23 cellular contexts compared by ENCODE assay signal in the genomic region with DNA sequence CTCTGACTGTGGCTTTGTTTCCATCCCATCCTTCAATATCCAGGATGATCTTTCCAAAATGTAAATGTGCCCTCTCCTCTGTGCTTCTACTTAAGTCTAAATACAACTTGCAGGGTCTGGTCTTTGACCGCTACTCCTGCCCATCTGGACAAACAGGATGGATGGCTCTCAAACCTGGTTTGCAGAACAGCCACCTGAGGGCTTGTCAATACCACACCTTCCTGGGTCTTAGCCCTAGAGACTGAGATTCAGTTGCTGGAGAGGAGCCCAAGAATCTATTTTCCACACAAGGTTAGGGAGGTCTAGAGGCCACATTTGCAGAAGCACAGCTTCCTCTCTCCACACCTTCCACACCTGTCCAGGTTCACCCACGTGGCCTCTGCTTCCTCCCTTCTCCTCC. TPM values are rescaled to one million over a fixed set of nuclear protein-coding genes. Genes with fewer than 3 reads are reported as not detected.
DNase-seq lines count a peak whose midpoint lies in the region; ATAC-seq and TF ChIP-seq lines count a peak whose summit lies in the region.
"Had no signal": no experiment of that assay in that cellular context is flagged by ENCODE, and none has a peak within 500 bp of the region (broad histone marks: within the 10 kb centered on the region; RNA-seq: fewer than 3 reads in every experiment).

No MANE protein-coding gene starts in this region.

- TF ChIP-seq CTCF in Calu3 (IDR thresholded peaks at IDR 0.05; ENCODE audit: unreplicated experiment): no peak
- TF ChIP-seq CTCF in VCaP (conservative IDR thresholded peaks at IDR 0.05): no peak
- TF ChIP-seq CTCF in nephron (IDR thresholded peaks at IDR 0.05; ENCODE audit: unreplicated experiment in 3 of 3): no peak

- no TSS peak for BruUV-seq in Calu3 (replicated peaks; lab: Mats Ljungman, UMichigan)

- H3K27ac Mint-ChIP-seq in Calu3 (ENCODE audit: unreplicated experiment) (peak overlapping the region; percentile 21), nephron (peak overlapping the region in 2 of 3 experiments; percentile 28 to 34)
- H3K27ac Mint-ChIP-seq: activated CD4-positive, alpha-beta T cell treated with anti-CD3 and anti-CD28 coated beads, Interleukin-2, amount 10 ng/mL, durations not matched to agents 24 days and 14 days; activated CD8-positive, alpha-beta memory T cell treated with anti-CD3 and anti-CD28 coated beads, Interleukin-2, amount 10 ng/mL, durations not matched to agents 7 days and 5 days; activated T-cell treated with anti-CD3 and anti-CD28 coated beads, Interleukin-2, amount 50 U/mL, for 72 hours; endodermal cell; stimulated activated naive CD8-positive, alpha-beta T cell treated with anti-CD3 and anti-CD28 coated beads, Interleukin-15, Interleukin-2, amounts not matched to agents 100 ng/mL and 50 ng/mL, for 24 hours had no signal

- DNase-seq in Calu3 (peak; percentile 100), SW480 (ENCODE audit: low spot score) (no peak), NCI-H1694 (lab: John Stamatoyannopoulos, UW) (no peak)
- DNase-seq: activated CD4-positive, alpha-beta T cell treated with anti-CD3 and anti-CD28 coated beads, Interleukin-2, amount 10 ng/mL, durations not matched to agents 24 days and 14 days; activated CD8-positive, alpha-beta memory T cell treated with anti-CD3 and anti-CD28 coated beads, Interleukin-2, amount 10 ng/mL, durations not matched to agents 7 days and 5 days; activated naive CD4-positive, alpha-beta T cell treated with anti-CD3 and anti-CD28 coated beads, Interleukin-2, amount 50 U/mL, for 16 hours; activated T-cell treated with anti-CD3 and anti-CD28 coated beads, Interleukin-2, amount 50 U/mL, for 72 hours; amygdala; endodermal cell; HCEC 1CT; NCI-H1694 treated with DMSO at 0.1 percent for 48 hours; NCI-H2171 treated with DMSO at 0.1 percent for 48 hours; sigmoid colon; SK-N-SH; thyroid gland had no signal

- peak overlapping the region; percentile 97 for H3K27ac ChIP-seq in VCaP
- H3K27ac ChIP-seq: BLaER1 treated with 17β-estradiol and CSF1 and Interleukin-3, amounts not matched to agents 10 nM and 100 nM; coronary artery; sigmoid colon; thyroid gland had no signal

- CTCF ChIA-PET in Calu3 (lab: Charles Lee): interaction anchor here (0.5 to 161.2 kb wide), 26 partner anchors 8 to 740 kb away, joined by 3 to 42089 read pairs (median 10); a partner anchor contains a TSS

- ATAC-seq in HG02973 (IDR thresholded peaks at IDR 0.05; ENCODE audit: unreplicated experiment): no peak
- ATAC-seq: activated CD8-positive, alpha-beta memory T cell treated with anti-CD3 and anti-CD28 coated beads, Interleukin-2, amount 10 ng/mL, durations not matched to agents 7 days and 5 days; activated T-cell treated with anti-CD3 and anti-CD28 coated beads, Interleukin-2, amount 50 U/mL, for 72 hours had no signal

- H3K4me3 Mint-ChIP-seq in Calu3 (ENCODE audit: low read depth, unreplicated experiment): peak overlapping the region; percentile 77
- peak overlapping the region in 1 of 3 experiments; percentile 11 for H3K4me3 Mint-ChIP-seq in nephron
- H3K4me3 Mint-ChIP-seq: activated CD4-positive, alpha-beta T cell treated with anti-CD3 and anti-CD28 coated beads, Interleukin-2, amount 10 ng/mL, durations not matched to agents 24 days and 14 days; activated CD8-positive, alpha-beta memory T cell treated with anti-CD3 and anti-CD28 coated beads, Interleukin-2, amount 10 ng/mL, durations not matched to agents 7 days and 5 days; activated T-cell treated with anti-CD3 and anti-CD28 coated beads, Interleukin-2, amount 50 U/mL, for 72 hours; endodermal cell; stimulated activated naive CD8-positive, alpha-beta T cell treated with anti-CD3 and anti-CD28 coated beads, Interleukin-15, Interleukin-2, amounts not matched to agents 100 ng/mL and 50 ng/mL, for 24 hours had no signal

- peaks cover 36% of the 10 kb centered on the region for H3K4me1 Mint-ChIP-seq in Calu3 (ENCODE audit: low read depth, unreplicated experiment)
- H3K4me1 Mint-ChIP-seq in nephron: peaks cover 17% of the 10 kb centered on the region

- peaks cover 78% of the 10 kb centered on the region for H3K36me3 Mint-ChIP-seq in Calu3 (ENCODE audit: insufficient read depth, unreplicated experiment)
- H3K36me3 Mint-ChIP-seq in nephron (ENCODE audit: low read depth): no peaks in the 10 kb centered on the region
- H3K36me3 Mint-ChIP-seq: activated CD8-positive, alpha-beta memory T cell treated with anti-CD3 and anti-CD28 coated beads, Interleukin-2, amount 10 ng/mL, durations not matched to agents 7 days and 5 days had no signal

- H3K9me3 Mint-ChIP-seq in Calu3 (ENCODE audit: low read depth, unreplicated experiment) (no peaks in the 10 kb centered on the region), nephron (no peaks in the 10 kb centered on the region)
- H3K9me3 Mint-ChIP-seq: activated CD4-positive, alpha-beta T cell treated with anti-CD3 and anti-CD28 coated beads, Interleukin-2, amount 10 ng/mL, durations not matched to agents 24 days and 14 days; activated T-cell treated with anti-CD3 and anti-CD28 coated beads, Interleukin-2, amount 50 U/mL, for 72 hours; endodermal cell; stimulated activated naive CD8-positive, alpha-beta T cell treated with anti-CD3 and anti-CD28 coated beads, Interleukin-15, Interleukin-2, amounts not matched to agents 100 ng/mL and 50 ng/mL, for 24 hours had no signal

- intact Hi-C loops in Calu3 (cut with micrococcal nuclease; ENCODE audit: unreplicated experiment): loop anchor here (10.0 kb wide), 1 partner anchor 549 kb away; a partner anchor contains a TSS

- no peaks in the 10 kb centered on the region for H3K27me3 Mint-ChIP-seq in Calu3 (ENCODE audit: unreplicated experiment)
- peaks cover 53% of the 10 kb centered on the region for H3K27me3 Mint-ChIP-seq in nephron (ENCODE audit: low read depth)
- H3K27me3 Mint-ChIP-seq: stimulated activated naive CD8-positive, alpha-beta T cell treated with anti-CD3 and anti-CD28 coated beads, Interleukin-15, Interleukin-2, amounts not matched to agents 100 ng/mL and 50 ng/mL, for 24 hours had no signal

RNA-seq across cellular contexts. Expression of a gene that starts 1.9 kb away (rescaled TPM):
- 2,531 and 2,746 TPM in 2 replicates for total RNA-seq in Calu3 (2022)
- total RNA-seq: mononuclear cell, posterior vena cava had no signal

RNA-seq across cellular contexts. Expression of a gene that starts 5.5 kb away (rescaled TPM):
- 2,121 and 2,217 TPM in 2 replicates for total RNA-seq in Calu3 (2022)

RNA-seq across cellular contexts. Expression of a gene that starts 36.0 kb away (rescaled TPM):
- total RNA-seq in Calu3 (2022): 4,829 and 4,830 TPM in 2 replicates

RNA-seq across cellular contexts. Expression of a gene that starts 48.0 kb away (rescaled TPM):
- total RNA-seq in Calu3 (2022): 1,186 and 1,276 TPM in 2 replicates
